Comparison of ENCODE assay signal across 8 cellular contexts in the genomic region with DNA sequence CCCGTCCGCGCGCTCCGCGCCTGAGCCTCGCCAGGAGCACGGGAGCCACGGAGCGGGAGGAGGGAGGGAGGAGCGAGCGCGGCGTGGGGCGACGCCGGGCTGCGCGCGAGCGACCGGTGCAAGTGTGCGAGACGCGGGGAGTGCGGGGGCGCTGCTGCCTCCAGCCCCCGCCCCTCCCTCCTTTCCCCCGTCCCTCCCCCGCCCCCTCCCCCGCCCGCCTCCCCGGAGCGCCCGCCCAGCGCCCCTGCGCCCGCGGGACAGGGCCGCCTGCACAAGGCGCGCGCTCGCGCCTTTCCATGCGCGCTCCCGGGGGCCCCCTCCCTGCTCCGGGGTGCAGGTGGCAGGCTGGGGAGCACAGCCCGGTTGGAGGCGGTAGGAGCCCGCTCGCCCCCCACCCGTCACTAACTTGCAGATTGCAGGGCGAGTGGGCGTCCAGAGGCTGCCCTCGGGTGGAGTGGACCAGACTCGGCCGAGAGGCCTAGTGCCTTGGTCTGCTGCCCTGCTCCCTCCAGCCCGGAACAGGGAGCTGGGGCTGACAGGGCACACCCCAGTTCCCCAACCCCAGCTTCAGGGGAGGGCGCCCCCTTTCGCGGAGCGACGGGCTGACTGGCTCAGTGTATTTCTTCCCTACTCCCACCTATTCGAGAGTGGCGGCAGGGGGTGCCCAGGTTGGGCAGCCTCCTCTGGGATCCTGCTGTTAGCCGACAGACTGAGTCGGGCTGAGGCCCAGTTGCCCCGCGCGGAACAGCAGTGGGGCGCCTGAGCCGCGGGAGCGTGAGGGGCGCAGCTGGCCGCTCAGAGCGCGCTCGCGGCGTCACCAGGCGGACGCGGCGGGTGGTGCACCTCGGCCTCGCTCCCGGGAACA. TPM values are rescaled to one million over a fixed set of nuclear protein-coding genes. Genes with fewer than 3 reads are reported as not detected.
A peak's percentile ranks its signal among the peaks of the same experiment; 100 is the strongest.
DNase-seq lines count a peak whose midpoint lies in the region; ATAC-seq, FAIRE-seq and TF ChIP-seq lines count a peak whose summit lies in the region.

Gene WNT7A, minus strand, starts transcription at position 126 of the 865 bp plus-strand sequence. CDS start 255 bp downstream, outside the sequence.

- H3K27ac Mint-ChIP-seq in activated naive CD8-positive, alpha-beta T cell, result no peak within 1 kb of the TSS

- no peaks in the 10 kb centered on the region for H3F3A ChIP-seq in PC-3 (ENCODE audit: low read length, unreplicated experiment)

- H3K9me3 ChIP-seq in PC-3 (ENCODE audit: low read length) (no peaks in the 10 kb centered on the region), iPS-15b (ENCODE audit: control insufficient read depth, insufficient read depth, low read length) (no peaks in the 10 kb centered on the region)

- peak within 1 kb of the TSS; percentile 85 for H3K4me3 Mint-ChIP-seq in activated naive CD8-positive, alpha-beta T cell

- H3K4me3 ChIP-seq in PC-3 (ENCODE audit: low read length), result peak within 1 kb of the TSS; percentile 87
- peak within 1 kb of the TSS; percentile 75 for H3K4me3 ChIP-seq in iPS-15b (ENCODE audit: low read depth, low read length)

- H3K27me3 ChIP-seq in PC-3 (ENCODE audit: low read length) (no peaks in the 10 kb centered on the region), iPS-15b (ENCODE audit: control insufficient read depth, insufficient read depth, low read length) (peaks cover 87% of the 10 kb centered on the region)

- H3K9ac ChIP-seq in PC-3 (ENCODE audit: low read length) (peak within 1 kb of the TSS; percentile 54), iPS-15b (ENCODE audit: low read depth, low read length) (no peak within 1 kb of the TSS)

- intact Hi-C loops in PC-3 (cut with micrococcal nuclease), result loop anchor here (1.0 to 5.0 kb wide), 4 partner anchors 38 to 223 kb away; no protein-coding TSS in a partner anchor

- H3K27me3 Mint-ChIP-seq in activated naive CD8-positive, alpha-beta T cell, result peaks cover 12% of the 10 kb centered on the region

- DNase-seq in D721Med (ENCODE audit: insufficient read length, low spot score), result no peak
- DNase-seq in PC-3, result peak; percentile 62
- peak; percentile 61 for DNase-seq in stimulated activated CD4-positive, alpha-beta T cell treated with anti-CD3 and anti-CD28 coated beads, Interleukin-12 subunit alpha, Interleukin-12 subunit beta, amount 100 ng/mL, for 4 hours
- no peak for DNase-seq in DMS53 (lab: John Stamatoyannopoulos, UW)

- peaks cover 39% of the 10 kb centered on the region for H3K79me2 ChIP-seq in PC-3 (ENCODE audit: low read length)

- POLR2A ChIA-PET in PC-3 (lab: Charles Lee; ENCODE audit: unreplicated experiment), result interaction anchor here (0.6 kb wide), 1 partner anchor 533 kb away, joined by 4 read pairs; no protein-coding TSS in a partner anchor

- peaks cover 11% of the 10 kb centered on the region for H3K4me1 Mint-ChIP-seq in activated naive CD8-positive, alpha-beta T cell (ENCODE audit: low read depth)

- H3K4me1 ChIP-seq in PC-3 (ENCODE audit: insufficient read depth, low read length), result no peaks in the 10 kb centered on the region
- no peaks in the 10 kb centered on the region for H3K4me1 ChIP-seq in iPS-15b (ENCODE audit: control insufficient read depth, insufficient read depth, low read length)

- ATAC-seq in PC-3 (peak; percentile 29), HG03039 (IDR thresholded peaks at IDR 0.05; ENCODE audit: unreplicated experiment) (no peak), GM18858 (IDR thresholded peaks at IDR 0.05; ENCODE audit: unreplicated experiment) (no peak)

- H3K9me2 ChIP-seq in PC-3 (replicated peaks; ENCODE audit: low read length), result no peaks in the 10 kb centered on the region

- H3K9me3 Mint-ChIP-seq in activated naive CD8-positive, alpha-beta T cell (ENCODE audit: low read depth), result no peaks in the 10 kb centered on the region

- CTCF ChIA-PET in PC-3 (lab: Charles Lee), result interaction anchor here (1.0 to 2.4 kb wide), 5 partner anchors 30 to 225 kb away, joined by 5 to 32 read pairs (median 10); no protein-coding TSS in a partner anchor

- no TSS peak for BruUV-seq in PC-3 (replicated peaks; lab: Mats Ljungman, UMichigan)

- H3K36me3 Mint-ChIP-seq in activated naive CD8-positive, alpha-beta T cell, result no peaks in the 10 kb centered on the region

- TF ChIP-seq CTCF in D721Med (IDR thresholded peaks at IDR 0.05; ENCODE audit: insufficient read depth, missing control alignments) (peak; percentile 47), PC-3 (conservative IDR thresholded peaks at IDR 0.05; ENCODE audit: low read depth, low read length) (peak; percentile 79)

- no peak for FAIRE-seq in D721Med (lab: Jason Lieb, UNC)

- peak within 1 kb of the TSS; percentile 84 for H2AFZ ChIP-seq in PC-3 (ENCODE audit: low read length)

- no peaks in the 10 kb centered on the region for H4K20me1 ChIP-seq in PC-3 (ENCODE audit: low read length)

- H3K27ac ChIP-seq in PC-3 (ENCODE audit: low read length), result no peak within 1 kb of the TSS

- no peaks in the 10 kb centered on the region for H3K36me3 ChIP-seq in PC-3 (ENCODE audit: low read depth, low read length)
- H3K36me3 ChIP-seq in iPS-15b (ENCODE audit: control insufficient read depth, insufficient read depth, low read length), result no peaks in the 10 kb centered on the region

- peak within 1 kb of the TSS; percentile 96 for H3K4me2 ChIP-seq in PC-3 (ENCODE audit: low read length)

RNA-seq across cellular contexts. Expression of gene WNT7A, which starts in this region (rescaled TPM):
- 16.2 and 18.1 TPM in 2 replicates for total RNA-seq in PC-3 (2014; rRNA removed)

Comparison
In these comparisons a context has a peak if more than half of its experiments do, and no peak if none do; other contexts are left out.
1. DNase-seq: peak in PC-3 (single experiment) and stimulated activated CD4-positive, alpha-beta T cell treated with anti-CD3 and anti-CD28 coated beads, Interleukin-12 subunit alpha, Interleukin-12 subunit beta, amount 100 ng/mL, for 4 hours (single experiment); none in D721Med (single experiment) and DMS53 (single experiment).